16 cellular contexts compared by ENCODE assay signal in genomic region chr1:205783904-205784303, GRCh38. TPM values are rescaled to one million over a fixed set of nuclear protein-coding genes. Genes with fewer than 3 reads are reported as not detected.
DNase-seq lines count a peak whose midpoint lies in the region; ATAC-seq and TF ChIP-seq lines count a peak whose summit lies in the region.
"Had no signal": no experiment of that assay in that cellular context is flagged by ENCODE, and none has a peak within 500 bp of the region (broad histone marks: within the 10 kb centered on the region; RNA-seq: fewer than 3 reads in every experiment).

No MANE protein-coding gene starts in this region.

- TF ChIP-seq CTCF in mammary epithelial cell (conservative IDR thresholded peaks at IDR 0.05 in 1 of 2, IDR thresholded peaks at IDR 0.05 in 1 of 2; ENCODE audit: extremely low read depth in 1 of 2, insufficient read depth in 1 of 2, low read depth in 1 of 2, low read length in 2 of 2) (no peak), hepatocyte (IDR thresholded peaks at IDR 0.05; ENCODE audit: poor library complexity) (no peak)

- dilution Hi-C loops in mammary epithelial cell (cut with HindIII; ENCODE audit: low sequenced_read_pairs), result no loop called here

- CTCF ChIA-PET in mammary epithelial cell (lab: Charles Lee; ENCODE audit: low non-redundant PET), result no interaction called here

- H3K4me1 ChIP-seq in mammary epithelial cell (ENCODE audit: insufficient read depth, low read length) (no peaks in the 10 kb centered on the region), skeletal muscle tissue (ENCODE audit: control insufficient read depth in 3 of 3, insufficient read depth in 3 of 3, low read length in 3 of 3) (peaks cover 17 to 19% (median 18%) of the 10 kb centered on the region in 3 donors), hepatocyte (ENCODE audit: insufficient read depth) (no peaks in the 10 kb centered on the region)
- H3K4me1 ChIP-seq: pancreas had no signal

- H3K27ac ChIP-seq in mammary epithelial cell (ENCODE audit: insufficient read depth, low read depth, low read length) (no peak overlapping the region), skeletal muscle tissue (ENCODE audit: low read depth, low read length) (peak overlapping the region; percentile 78), hepatocyte (no peak overlapping the region)
- H3K27ac ChIP-seq: C4-2B, epithelial cell of prostate, pancreas had no signal

- no TSS peak for BruUV-seq in mammary epithelial cell (replicated peaks; lab: Mats Ljungman, UMichigan)

- WGBS in mammary epithelial cell (ENCODE audit: low coverage, missing lambda C conversion rate), result 73% methylated on average over 4 of the region's 4 CpGs
- WGBS in hepatocyte (ENCODE audit: low lambda C conversion rate, missing lambda C conversion rate), result 93% methylated on average over 4 of the region's 4 CpGs

- no peak for ATAC-seq in GM19467 (IDR thresholded peaks at IDR 0.05; ENCODE audit: unreplicated experiment)
- ATAC-seq: pancreas had no signal

- H3K79me2 ChIP-seq in mammary epithelial cell (ENCODE audit: insufficient read depth, low read length), result no peaks in the 10 kb centered on the region
- no peaks in the 10 kb centered on the region for H3K79me2 ChIP-seq in hepatocyte

- H3K9me2 ChIP-seq in hepatocyte (replicated peaks; ENCODE audit: insufficient read depth), result no peaks in the 10 kb centered on the region
- H3K9me2 ChIP-seq: SK-N-SH had no signal

- H4K20me1 ChIP-seq in mammary epithelial cell (ENCODE audit: insufficient read depth, low read length), result no peaks in the 10 kb centered on the region
- no peaks in the 10 kb centered on the region for H4K20me1 ChIP-seq in hepatocyte (ENCODE audit: insufficient read depth, poor library complexity, severe bottlenecking)

- H3K9me3 ChIP-seq in mammary epithelial cell (replicated peaks; ENCODE audit: insufficient read depth, low read length) (no peaks in the 10 kb centered on the region), skeletal muscle tissue (ENCODE audit: control insufficient read depth in 3 of 3, low read length in 3 of 3) (no peaks in the 10 kb centered on the region), hepatocyte (ENCODE audit: low read depth) (no peaks in the 10 kb centered on the region)
- H3K9me3 ChIP-seq: pancreas, SK-N-SH had no signal

- intact Hi-C loops in mammary epithelial cell (cut with micrococcal nuclease), result no loop called here

- no peak overlapping the region for H3K4me3 ChIP-seq in mammary epithelial cell (replicated peaks in 1 of 3; ENCODE audit: insufficient read depth in 1 of 3, low read depth in 2 of 3, low read length in 3 of 3)
- H3K4me3 ChIP-seq in skeletal muscle tissue (ENCODE audit: low read length in 3 of 3), result peak overlapping the region in 1 of 3 donors; percentile 24
- H3K4me3 ChIP-seq in hepatocyte, result no peak overlapping the region
- H3K4me3 ChIP-seq: pancreas had no signal

- H3K27me3 ChIP-seq in mammary epithelial cell (ENCODE audit: insufficient read depth, low read length) (no peaks in the 10 kb centered on the region), skeletal muscle tissue (ENCODE audit: control insufficient read depth in 3 of 3, insufficient read depth in 3 of 3, low read length in 3 of 3) (no peaks in the 10 kb centered on the region), hepatocyte (no peaks in the 10 kb centered on the region)
- H3K27me3 ChIP-seq: pancreas had no signal

- no peak overlapping the region for H3K4me2 ChIP-seq in mammary epithelial cell (ENCODE audit: insufficient read depth, low read depth, low read length)
- no peak overlapping the region for H3K4me2 ChIP-seq in hepatocyte
- H3K4me2 ChIP-seq: SK-N-SH had no signal

- DNase-seq in HK-2 (ENCODE audit: unreplicated experiment), result peak; percentile 54
- no peak for DNase-seq in mammary epithelial cell
- peak; percentile 47 for DNase-seq in iris pigment epithelial cell (ENCODE audit: low read depth)
- DNase-seq in mucosa of gallbladder (ENCODE audit: low spot score), result no peak
- DNase-seq in SIG-M5 treated with dmso at 0.1 percent for 504 hours (lab: John Stamatoyannopoulos, UW; ENCODE audit: unreplicated experiment), result no peak
- DNase-seq in hepatocyte (ENCODE audit: low spot score), result no peak
- DNase-seq: activated naive CD4-positive, alpha-beta T cell treated with anti-CD3 and anti-CD28 coated beads, Interleukin-2, amount 10 ng/mL, durations not matched to agents 7 days and 5 days; DMS79 treated with DMSO at 0.1 percent for 48 hours; midbrain; pancreas; SK-N-SH; stimulated activated CD4-positive, alpha-beta T cell treated with anti-CD3 and anti-CD28 coated beads, Interleukin-2, amount 100 ng/mL, for 24 hours had no signal

- in situ Hi-C loops in mammary epithelial cell (cut with MboI; ENCODE audit: low sequenced_read_pairs in 2 of 2), result loop anchor here in 1 of 2 donors (25.0 kb wide), 1 partner anchor 328 kb away; the partner anchor contains the start of gene AVPR1B

- H2AFZ ChIP-seq in mammary epithelial cell (ENCODE audit: low read depth, low read length) (peak overlapping the region; percentile 24), hepatocyte (no peak overlapping the region)

- H3K9ac ChIP-seq in mammary epithelial cell (ENCODE audit: insufficient read depth, low read length) (no peak overlapping the region), skeletal muscle tissue (ENCODE audit: low read depth in 1 of 3, low read length in 3 of 3) (peak overlapping the region; percentile 6 to 50 (median 13))
- H3K9ac ChIP-seq: SK-N-SH had no signal

- H3K36me3 ChIP-seq in mammary epithelial cell (ENCODE audit: insufficient read depth, low read length) (no peaks in the 10 kb centered on the region), skeletal muscle tissue (ENCODE audit: control insufficient read depth in 3 of 3, insufficient read depth in 3 of 3, low read length in 3 of 3) (no peaks in the 10 kb centered on the region), hepatocyte (replicated peaks; ENCODE audit: insufficient read depth, low read depth) (no peaks in the 10 kb centered on the region)
- H3K36me3 ChIP-seq: pancreas had no signal

RNA-seq across cellular contexts. Expression of gene RAB29, which starts 8.6 kb away (rescaled TPM):
- total RNA-seq in mammary epithelial cell (10 to 100 TPM; 38.4 to 41.2 TPM), skeletal muscle tissue (4.7 TPM), mucosa of gallbladder (30.1 TPM), hepatocyte (45.4 and 47.5 TPM in 2 replicates)
- polyA plus RNA-seq in mammary epithelial cell (34.9 TPM), hepatocyte (33.3 and 33.8 TPM in 2 replicates)
- polyA minus RNA-seq in mammary epithelial cell, result 71.2 TPM

RNA-seq across cellular contexts. Expression of gene SLC41A1, which starts 29.1 kb away (rescaled TPM):
- total RNA-seq in mammary epithelial cell, result 10 to 100 TPM; 24.7 to 43.2 TPM
- polyA plus RNA-seq in mammary epithelial cell, result 36.3 TPM
- 42.5 TPM for polyA minus RNA-seq in mammary epithelial cell
- total RNA-seq in skeletal muscle tissue, result 12.0 TPM
- 40.5 TPM for total RNA-seq in mucosa of gallbladder
- 10.4 and 16.8 TPM in 2 replicates for total RNA-seq in hepatocyte
- 13.8 and 15.3 TPM in 2 replicates for polyA plus RNA-seq in hepatocyte

RNA-seq across cellular contexts. Expression of gene NUCKS1, which starts 33.9 kb away (rescaled TPM):
- total RNA-seq in mammary epithelial cell (100 to 1,000 TPM in 1 of 2 donors, 10 to 100 TPM in 1; 94.5 to 160 TPM), skeletal muscle tissue (152 TPM), mucosa of gallbladder (133 TPM), hepatocyte (135 and 143 TPM in 2 replicates)
- polyA plus RNA-seq in mammary epithelial cell (46.3 TPM), hepatocyte (24.7 and 28.4 TPM in 2 replicates)
- 93.5 TPM for polyA minus RNA-seq in mammary epithelial cell

Comparison
In these comparisons a context has a peak if more than half of its experiments do, and no peak if none do; other contexts are left out.
1. DNase-seq: peak in HK-2 (single experiment) and iris pigment epithelial cell (single experiment); none in mammary epithelial cell (single experiment), mucosa of gallbladder (single experiment), SIG-M5 treated with dmso at 0.1 percent for 504 hours (single experiment) and hepatocyte (single experiment).